8 cellular contexts compared by ENCODE assay signal in genomic region chr18:80148316-80149199, GRCh38. TPM values are rescaled to one million over a fixed set of nuclear protein-coding genes. Genes with fewer than 3 reads are reported as not detected.
DNase-seq lines count a peak whose midpoint lies in the region; ATAC-seq and TF ChIP-seq lines count a peak whose summit lies in the region.

No MANE protein-coding gene starts in this region.

- CTCF ChIA-PET in PC-3 (lab: Charles Lee), result no interaction called here

- WGBS in esophagus muscularis mucosa, result 49% methylated on average over 30 of the region's 34 CpGs
- WGBS in ovary, 3 donors, result 40 to 49% (median 45%) methylated on average over 34 of the region's 34 CpGs

- no peak for TF ChIP-seq POLR2A in esophagus muscularis mucosa (IDR thresholded peaks at IDR 0.05; ENCODE audit: low read depth)
- no peak for TF ChIP-seq POLR2A in ovary (IDR thresholded peaks at IDR 0.05)

- no peaks in the 10 kb centered on the region for H3K4me1 ChIP-seq in PC-3 (ENCODE audit: insufficient read depth, low read length)
- peaks cover 0 to 22% (median 12%) of the 10 kb centered on the region in 4 donors for H3K4me1 ChIP-seq in esophagus muscularis mucosa
- peaks cover 2% of the 10 kb centered on the region for H3K4me1 ChIP-seq in ovary (ENCODE audit: insufficient read depth)

- no peak for TF ChIP-seq EP300 in esophagus muscularis mucosa (IDR thresholded peaks at IDR 0.05)
- TF ChIP-seq EP300 in ovary (IDR thresholded peaks at IDR 0.05), result no peak

- H3K9me2 ChIP-seq in PC-3 (replicated peaks; ENCODE audit: low read length), result no peaks in the 10 kb centered on the region

- H3K4me2 ChIP-seq in PC-3 (ENCODE audit: low read length), result peak overlapping the region; percentile 90

- H3K27ac ChIP-seq in PC-3 (ENCODE audit: low read length), result no peak overlapping the region
- H3K27ac ChIP-seq in esophagus muscularis mucosa (replicated peaks in 1 of 4), result peak overlapping the region in 3 of 4 donors; percentile 8 to 74 (median 64)
- H3K27ac ChIP-seq in ovary, result peak overlapping the region in 1 of 2 donors; percentile 1

- H3K36me3 ChIP-seq in PC-3 (ENCODE audit: low read depth, low read length), result no peaks in the 10 kb centered on the region
- no peaks in the 10 kb centered on the region for H3K36me3 ChIP-seq in esophagus muscularis mucosa
- no peaks in the 10 kb centered on the region for H3K36me3 ChIP-seq in ovary

- ATAC-seq in PC-3, result peak; percentile 12

- DNase-seq in T-helper 2 cell treated with Interferon-gamma antibody and Interleukin-4, amounts not matched to agents 5 μg/mL and 100 μg/mL, for 36 hours (ENCODE audit: low spot score), result no peak
- DNase-seq in T-helper 2 cell, result no peak
- DNase-seq in PC-3, result no peak
- DNase-seq in esophagus muscularis mucosa (ENCODE audit: extremely low spot score), result no peak
- DNase-seq in ovary, result no peak
- DNase-seq in COLO668 (lab: John Stamatoyannopoulos, UW; ENCODE audit: unreplicated experiment), result no peak
- DNase-seq in NCI-H2196 (lab: John Stamatoyannopoulos, UW; ENCODE audit: unreplicated experiment), result no peak
- no peak for DNase-seq in ecto neural progenitor cell (ENCODE audit: low spot score)

- no peaks in the 10 kb centered on the region for H3K9me3 Mint-ChIP-seq in T-helper 2 cell treated with Interferon-gamma antibody and Interleukin-4, amounts not matched to agents 5 μg/mL and 100 μg/mL, for 36 hours

- H3K9ac ChIP-seq in PC-3 (ENCODE audit: low read length), result peak overlapping the region; percentile 41

- H3F3A ChIP-seq in PC-3 (ENCODE audit: low read length, unreplicated experiment), result no peaks in the 10 kb centered on the region

- no peaks in the 10 kb centered on the region for H3K27me3 Mint-ChIP-seq in T-helper 2 cell treated with Interferon-gamma antibody and Interleukin-4, amounts not matched to agents 5 μg/mL and 100 μg/mL, for 36 hours (ENCODE audit: low read depth)

- BruUV-seq in PC-3 (replicated peaks; lab: Mats Ljungman, UMichigan), result TSS peak; percentile 30

- H3K36me3 Mint-ChIP-seq in T-helper 2 cell treated with Interferon-gamma antibody and Interleukin-4, amounts not matched to agents 5 μg/mL and 100 μg/mL, for 36 hours (ENCODE audit: low read depth), result peaks cover 3% of the 10 kb centered on the region

- H3K4me3 Mint-ChIP-seq in T-helper 2 cell treated with Interferon-gamma antibody and Interleukin-4, amounts not matched to agents 5 μg/mL and 100 μg/mL, for 36 hours, result peak overlapping the region; percentile 85

- H3K4me3 ChIP-seq in PC-3 (ENCODE audit: low read length) (peak overlapping the region; percentile 83), esophagus muscularis mucosa (peak overlapping the region; percentile 60 to 63 (median 60)), ovary (peak overlapping the region; percentile 54)

- peak overlapping the region; percentile 89 for H2AFZ ChIP-seq in PC-3 (ENCODE audit: low read length)

- H3K27ac Mint-ChIP-seq in T-helper 2 cell treated with Interferon-gamma antibody and Interleukin-4, amounts not matched to agents 5 μg/mL and 100 μg/mL, for 36 hours, result no peak overlapping the region

- intact Hi-C loops in PC-3 (cut with micrococcal nuclease) (loop anchor here (5.0 kb wide), 2 partner anchors 36 to 216 kb away; no protein-coding TSS in a partner anchor), esophagus muscularis mucosa (cut with DNase I) (loop anchor here (5.0 kb wide), 1 partner anchor 36 kb away; no protein-coding TSS in a partner anchor), ovary (cut with DNase I) (loop anchor here in 1 of 4 donors (5.0 kb wide), 1 partner anchor 116 kb away; the partner anchor contains the start of gene RBFA)

- peaks cover 4% of the 10 kb centered on the region for H3K4me1 Mint-ChIP-seq in T-helper 2 cell treated with Interferon-gamma antibody and Interleukin-4, amounts not matched to agents 5 μg/mL and 100 μg/mL, for 36 hours (ENCODE audit: low read depth)

- no peaks in the 10 kb centered on the region for H3K79me2 ChIP-seq in PC-3 (ENCODE audit: low read length)

- TF ChIP-seq CTCF in PC-3 (conservative IDR thresholded peaks at IDR 0.05; ENCODE audit: low read depth, low read length) (no peak), esophagus muscularis mucosa (IDR thresholded peaks at IDR 0.05) (no peak), ovary (IDR thresholded peaks at IDR 0.05) (no peak)

- H4K20me1 ChIP-seq in PC-3 (ENCODE audit: low read length), result no peaks in the 10 kb centered on the region

- POLR2A ChIA-PET in PC-3 (lab: Charles Lee; ENCODE audit: unreplicated experiment), result interaction anchor here (0.6 kb wide), 1 partner anchor 26 kb away, joined by 4 read pairs; no protein-coding TSS in a partner anchor

- H3K27me3 ChIP-seq in PC-3 (ENCODE audit: low read length) (no peaks in the 10 kb centered on the region), esophagus muscularis mucosa (no peaks in the 10 kb centered on the region), ovary (no peaks in the 10 kb centered on the region)

- H3K9me3 ChIP-seq in PC-3 (ENCODE audit: low read length) (no peaks in the 10 kb centered on the region), esophagus muscularis mucosa (no peaks in the 10 kb centered on the region), ovary (no peaks in the 10 kb centered on the region)

RNA-seq across cellular contexts. Expression of gene ADNP2, which starts 39.5 kb away (rescaled TPM):
- total RNA-seq in PC-3 (2014; rRNA removed), result 23.2 and 25.2 TPM in 2 replicates
- total RNA-seq in esophagus muscularis mucosa, result 10 to 100 TPM; 17.1 to 18.9 (median 17.3) TPM
- 10 to 100 TPM; 11.5 to 24.6 (median 17.0) TPM for total RNA-seq in ovary
- 10 to 100 TPM in 1 of 2 donors, 1 to 10 TPM in 1; 6.7 to 16.7 TPM for polyA plus RNA-seq in ovary
